8 cellular contexts compared by ENCODE assay signal in the genomic region with DNA sequence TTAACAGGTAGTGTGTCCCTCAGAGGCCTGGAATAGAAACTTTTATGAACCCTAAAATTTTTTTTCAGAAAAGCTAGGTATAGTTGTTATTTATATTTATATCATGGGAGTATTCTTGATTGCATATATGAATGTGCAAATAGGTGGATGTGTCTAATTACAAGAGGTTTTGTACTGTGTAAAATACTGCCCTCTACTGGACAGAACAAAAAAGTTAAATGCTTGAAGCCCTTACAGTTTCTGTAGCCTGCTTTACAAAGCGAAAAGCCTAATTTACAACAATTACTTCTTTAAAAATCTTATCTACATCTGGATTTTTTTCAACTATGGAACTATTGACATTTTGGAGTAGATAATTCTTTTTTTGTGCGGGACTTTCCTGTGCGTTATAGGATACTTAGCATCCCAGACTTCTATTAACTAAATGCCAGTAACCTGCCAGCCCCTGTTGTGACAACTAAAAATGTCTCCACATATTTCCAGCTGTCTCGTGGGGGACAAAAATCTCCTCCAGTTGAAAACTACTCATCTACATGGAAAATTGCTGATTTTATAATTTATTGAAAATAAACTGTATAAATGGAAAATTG. TPM values are rescaled to one million over a fixed set of nuclear protein-coding genes. Genes with fewer than 3 reads are reported as not detected.
DNase-seq lines count a peak whose midpoint lies in the region; ATAC-seq and TF ChIP-seq lines count a peak whose summit lies in the region.

No MANE protein-coding gene starts in this region.

- H3K4me2 ChIP-seq in OCI-LY3 (ENCODE audit: low read length), result no peak overlapping the region

- H3K4me1 ChIP-seq in OCI-LY3 (ENCODE audit: low read length), result peaks cover 7% of the 10 kb centered on the region

- peak; percentile 51 for TF ChIP-seq CTCF in AG09309 (IDR thresholded peaks at IDR 0.05; ENCODE audit: control insufficient read depth, insufficient read depth, low read depth, low read length, missing control alignments)
- peak; percentile 79 for TF ChIP-seq CTCF in OCI-LY3 (IDR thresholded peaks at IDR 0.05; ENCODE audit: low read depth, low read length)

- no peaks in the 10 kb centered on the region; the same call in 1 of the 2 replicates for H3K27me3 ChIP-seq in OCI-LY3 (ENCODE audit: low read depth, low read length)

- no peaks in the 10 kb centered on the region for H3K79me2 ChIP-seq in OCI-LY3 (ENCODE audit: low read length)

- no peak overlapping the region for H2AFZ ChIP-seq in OCI-LY3 (ENCODE audit: low read depth, low read length)

- DNase-seq in AG09309 (ENCODE audit: low read depth) (peak; percentile 33), HPDE6-E6E7 (ENCODE audit: extremely low spot score) (peak; percentile 14), dermis blood vessel endothelial cell (peak; percentile 78), medulla oblongata (ENCODE audit: extremely low spot score) (peak; percentile 86)
- DNase-seq in stimulated activated CD4-positive, alpha-beta T cell treated with anti-CD3 and anti-CD28 coated beads, Interleukin-1b, Interleukin-23, amount 100 ng/mL, for 48 hours, result no peak
- DNase-seq in stimulated activated CD4-positive, alpha-beta T cell treated with anti-CD3 and anti-CD28 coated beads, Interleukin-4, amount 100 ng/mL, for 24 hours, result no peak

- peak; percentile 54 for ATAC-seq in GM18517 (IDR thresholded peaks at IDR 0.05; ENCODE audit: unreplicated experiment)

- no peaks in the 10 kb centered on the region for H4K20me1 ChIP-seq in OCI-LY3 (ENCODE audit: insufficient read depth, low read length)

- H3K27ac ChIP-seq in OCI-LY3 (ENCODE audit: low read length), result no peak overlapping the region

- H3K9me3 ChIP-seq in OCI-LY3 (ENCODE audit: insufficient read depth, low read length), result no peaks in the 10 kb centered on the region

- H3K36me3 ChIP-seq in OCI-LY3 (replicated peaks; ENCODE audit: low read depth, low read length), result no peaks in the 10 kb centered on the region

- H3K4me3 ChIP-seq in AG09309 (ENCODE audit: control insufficient read depth, low read depth, low read length) (no peak overlapping the region), OCI-LY3 (ENCODE audit: low read length) (no peak overlapping the region)

- H3K9ac ChIP-seq in OCI-LY3 (ENCODE audit: low read length), result no peak overlapping the region

RNA-seq across cellular contexts. Expression of a gene that starts 35.1 kb away (rescaled TPM):
- total RNA-seq in dermis blood vessel endothelial cell, result 0.14 and 1.5 TPM in 2 replicates

Comparison
In these comparisons a context has a peak if more than half of its experiments do, and no peak if none do; other contexts are left out.
1. DNase-seq: peak in AG09309 (single experiment), HPDE6-E6E7 (single experiment), dermis blood vessel endothelial cell (single experiment) and medulla oblongata (single experiment); none in stimulated activated CD4-positive, alpha-beta T cell treated with anti-CD3 and anti-CD28 coated beads, Interleukin-1b, Interleukin-23, amount 100 ng/mL, for 48 hours (single experiment) and stimulated activated CD4-positive, alpha-beta T cell treated with anti-CD3 and anti-CD28 coated beads, Interleukin-4, amount 100 ng/mL, for 24 hours (single experiment).